22 cellular contexts compared by ENCODE assay signal in the genomic region with DNA sequence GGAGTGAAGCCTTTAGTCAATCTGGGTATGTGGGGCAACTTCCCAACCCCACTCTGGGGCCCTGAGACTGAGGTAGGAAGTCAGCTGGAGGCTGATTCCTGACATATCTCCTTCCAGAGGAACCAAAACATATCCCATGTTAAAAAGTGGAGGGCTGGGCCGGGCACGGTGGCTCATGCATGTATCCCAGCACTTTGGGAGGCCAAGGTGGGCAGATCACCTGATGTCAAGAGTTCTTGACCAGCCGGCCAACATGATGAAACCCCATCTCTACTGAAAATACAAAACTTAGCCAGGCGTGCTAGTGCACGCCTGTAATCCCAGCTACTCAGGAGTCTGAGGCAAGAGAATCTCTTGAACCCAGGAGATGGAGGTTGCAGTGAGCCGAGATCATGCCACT.
"Had no signal": no experiment of that assay in that cellular context is flagged by ENCODE, and none has a peak within 500 bp of the region (broad histone marks: within the 10 kb centered on the region; RNA-seq: fewer than 3 reads in every experiment).

No MANE protein-coding gene starts in this region.

- H3K4me3 Mint-ChIP-seq: activated CD4-positive, alpha-beta T cell treated with anti-CD3 and anti-CD28 coated beads, Interleukin-2, amount 10 ng/mL, durations not matched to agents 7 days and 5 days; activated CD8-positive, alpha-beta T cell treated with anti-CD3 and anti-CD28 coated beads for 36 hours; activated T-cell treated with anti-CD3 and anti-CD28 coated beads, Interleukin-2, amount 50 U/mL, for 4 hours; activated T-helper 17 cell treated with anti-CD3 and anti-CD28 coated beads, Interleukin-2, amount 50 U/mL, for 72 hours; T-helper 17 cell; WTC11 had no signal

- H3K27me3 Mint-ChIP-seq: activated CD8-positive, alpha-beta T cell treated with anti-CD3 and anti-CD28 coated beads for 36 hours had no signal

- DNase-seq: activated CD4-positive, alpha-beta T cell treated with anti-CD3 and anti-CD28 coated beads for 1 hour; activated CD4-positive, alpha-beta T cell treated with anti-CD3 and anti-CD28 coated beads, Interleukin-2, amount 10 ng/mL, durations not matched to agents 7 days and 5 days; activated CD8-positive, alpha-beta T cell treated with anti-CD3 and anti-CD28 coated beads for 36 hours; activated gamma-delta T cell treated with Interleukin-2 at 50 U/mL for 16 hours; activated naive CD4-positive, alpha-beta T cell treated with anti-CD3 and anti-CD28 coated beads, Interleukin-2, amount 50 U/mL, for 16 hours; activated T-cell treated with anti-CD3 and anti-CD28 coated beads, Interleukin-2, amount 50 U/mL, for 4 hours; amniotic stem cell; colonic mucosa; effector memory CD4-positive, alpha-beta T cell; left ventricle myocardium superior; mammary epithelial cell; midbrain; nucleus accumbens; stimulated activated naive CD4-positive, alpha-beta T cell; T-helper 17 cell; T1000; transverse colon had no signal

- H3K36me3 Mint-ChIP-seq: WTC11 had no signal

- H3K9me3 Mint-ChIP-seq: activated CD4-positive, alpha-beta T cell treated with anti-CD3 and anti-CD28 coated beads, Interleukin-2, amount 10 ng/mL, durations not matched to agents 7 days and 5 days; activated CD8-positive, alpha-beta T cell treated with anti-CD3 and anti-CD28 coated beads for 36 hours; activated T-cell treated with anti-CD3 and anti-CD28 coated beads, Interleukin-2, amount 50 U/mL, for 4 hours; activated T-helper 17 cell treated with anti-CD3 and anti-CD28 coated beads, Interleukin-2, amount 50 U/mL, for 72 hours; WTC11 had no signal

- H3K4me3 ChIP-seq: breast epithelium, colonic mucosa, right atrium auricular region, suprapubic skin, transverse colon had no signal

- H3K9me3 ChIP-seq: breast epithelium, colonic mucosa, right atrium auricular region, suprapubic skin, transverse colon had no signal

- H3K27ac Mint-ChIP-seq: activated CD4-positive, alpha-beta T cell treated with anti-CD3 and anti-CD28 coated beads, Interleukin-2, amount 10 ng/mL, durations not matched to agents 7 days and 5 days; activated CD8-positive, alpha-beta T cell treated with anti-CD3 and anti-CD28 coated beads for 36 hours; T-helper 17 cell; WTC11 had no signal

- H3K27ac ChIP-seq: breast epithelium, colonic mucosa, right atrium auricular region, suprapubic skin, transverse colon had no signal

- H3K27me3 ChIP-seq: breast epithelium, right atrium auricular region, suprapubic skin had no signal

- ATAC-seq: activated CD8-positive, alpha-beta T cell treated with anti-CD3 and anti-CD28 coated beads for 36 hours; activated T-cell treated with anti-CD3 and anti-CD28 coated beads, Interleukin-2, amount 50 U/mL, for 4 hours; activated T-helper 17 cell treated with anti-CD3 and anti-CD28 coated beads, Interleukin-2, amount 50 U/mL, for 72 hours; left ventricle myocardium superior; T-helper 17 cell had no signal

- H3K36me3 ChIP-seq: breast epithelium, colonic mucosa, right atrium auricular region, suprapubic skin, transverse colon had no signal
